ENCODE assay signal across 22 cellular contexts in genomic region chr1:69180358-69180757, GRCh38.
DNase-seq lines count a peak whose midpoint lies in the region; ATAC-seq, FAIRE-seq and TF ChIP-seq lines count a peak whose summit lies in the region.
"Had no signal": no experiment of that assay in that cellular context is flagged by ENCODE, and none has a peak within 500 bp of the region (broad histone marks: within the 10 kb centered on the region; RNA-seq: fewer than 3 reads in every experiment).

No MANE protein-coding gene starts in this region.

- H3K4me3 Mint-ChIP-seq in chondrocyte (ENCODE audit: unreplicated experiment): no peak overlapping the region
- H3K4me3 Mint-ChIP-seq: CD14-positive monocyte; CD4-positive, alpha-beta T cell; CD8-positive, alpha-beta memory T cell; GM23338; H9 had no signal

- H3K27ac ChIP-seq in K562 (ENCODE audit: extremely low read depth, low read depth, low read length): no peak overlapping the region
- H3K27ac ChIP-seq: 22Rv1; A549; BLaER1 treated with 17β-estradiol and CSF1 and Interleukin-3, amounts not matched to agents 10 nM and 100 nM had no signal

- no peaks in the 10 kb centered on the region for H3K36me3 Mint-ChIP-seq in chondrocyte (ENCODE audit: low read depth)
- H3K36me3 Mint-ChIP-seq: CD14-positive monocyte; CD8-positive, alpha-beta memory T cell had no signal

- no peak for TF ChIP-seq CTCF in K562 (IDR thresholded peaks at IDR 0.05 in 2 of 3, conservative IDR thresholded peaks at IDR 0.05 in 1 of 3; ENCODE audit: insufficient read depth in 2 of 3, low read depth in 1 of 3, low read length in 3 of 3)
- TF ChIP-seq CTCF in chondrocyte (IDR thresholded peaks at IDR 0.05): no peak

- H2AFZ ChIP-seq in K562 (ENCODE audit: low read depth, low read length): no peak overlapping the region

- POLR2A ChIA-PET in K562 (lab: Yijun Ruan, JAX): no interaction called here

- TF ChIP-seq RAD21 in K562 (CRISPR knock-in tag; conservative IDR thresholded peaks at IDR 0.05 in 1 of 2, IDR thresholded peaks at IDR 0.05 in 1 of 2): no peak

- no peak for ATAC-seq in K562
- ATAC-seq: A549, GM23338, HCT116 had no signal

- no peak overlapping the region for H3K4me2 ChIP-seq in K562 (ENCODE audit: insufficient read depth, low read length)
- H3K4me2 ChIP-seq: A549; BLaER1 treated with 17β-estradiol and CSF1 and Interleukin-3, amounts not matched to agents 10 nM and 100 nM; GM23338 had no signal

- no peak overlapping the region for H3K27ac Mint-ChIP-seq in chondrocyte (ENCODE audit: unreplicated experiment)
- H3K27ac Mint-ChIP-seq: CD14-positive monocyte; CD4-positive, alpha-beta T cell; CD8-positive, alpha-beta memory T cell; GM23338; H9 had no signal

- intact Hi-C loops in K562 (cut with micrococcal nuclease): no loop called here

- no peaks in the 10 kb centered on the region for H3K9me3 ChIP-seq in K562 (replicated peaks; ENCODE audit: control insufficient read depth, insufficient read depth, low read depth, low read length)
- H3K9me3 ChIP-seq: A549; BE2C; BLaER1 treated with 17β-estradiol and CSF1 and Interleukin-3, amounts not matched to agents 10 nM and 100 nM had no signal

- H3K36me3 ChIP-seq in K562 (ENCODE audit: control insufficient read depth, insufficient read depth, low read length): no peaks in the 10 kb centered on the region
- H3K36me3 ChIP-seq: BE2C; BLaER1 treated with 17β-estradiol and CSF1 and Interleukin-3, amounts not matched to agents 10 nM and 100 nM had no signal

- TF ChIP-seq POLR2A in K562 (conservative IDR thresholded peaks at IDR 0.05): no peak

- peaks cover 6% of the 10 kb centered on the region for H3K27me3 Mint-ChIP-seq in chondrocyte (ENCODE audit: low read depth)
- H3K27me3 Mint-ChIP-seq: CD4-positive, alpha-beta T cell; CD8-positive, alpha-beta memory T cell had no signal

- in situ Hi-C loops in K562 (cut with MboI): no loop called here

- CTCF ChIA-PET in K562 (lab: Yijun Ruan, JAX; ENCODE audit: low intra/inter-chr PET ratio): no interaction called here

- no TSS peak for BruUV-seq in K562 (replicated peaks; lab: Mats Ljungman, UMichigan)

- no peaks in the 10 kb centered on the region for H3K4me1 ChIP-seq in K562 (replicated peaks in 1 of 2; ENCODE audit: control insufficient read depth in 2 of 2, insufficient read depth in 2 of 2, low read length in 2 of 2)
- H3K4me1 ChIP-seq: A549; BE2C; BLaER1 treated with 17β-estradiol and CSF1 and Interleukin-3, amounts not matched to agents 10 nM and 100 nM had no signal

- DNase-seq in K562 (ENCODE audit: extremely low read depth in 1 of 4, low spot score in 3 of 4): no peak
- DNase-seq in frontal cortex (ENCODE audit: low spot score in 2 of 2): no peak
- no peak for DNase-seq in chondrocyte (ENCODE audit: low spot score)
- no peak for DNase-seq in HK-2 (ENCODE audit: unreplicated experiment)
- DNase-seq in GM19238 (ENCODE audit: insufficient read length, low spot score): no peak
- DNase-seq: ACHN; AML-193; BE2C; CD4-positive, alpha-beta T cell; CD8-positive, alpha-beta memory T cell; DMS 273 treated with DMSO at 0.1 percent for 48 hours; DMS79 treated with DMSO at 0.1 percent for 48 hours; H9 had no signal

- H3K79me2 ChIP-seq in K562 (ENCODE audit: control insufficient read depth, insufficient read depth, low read length): no peaks in the 10 kb centered on the region

- H3K27me3 ChIP-seq in K562 (ENCODE audit: control insufficient read depth in 2 of 2, insufficient read depth in 2 of 2, low read length in 2 of 2): no peaks in the 10 kb centered on the region
- H3K27me3 ChIP-seq: BE2C; BLaER1 treated with 17β-estradiol and CSF1 and Interleukin-3, amounts not matched to agents 10 nM and 100 nM had no signal

- no peak for TF ChIP-seq EP300 in K562 (IDR thresholded peaks at IDR 0.05; ENCODE audit: low read length)

- H3K9ac ChIP-seq in K562 (ENCODE audit: insufficient read depth in 1 of 2, low read depth in 2 of 2, low read length in 2 of 2): no peak overlapping the region
- H3K9ac ChIP-seq: BLaER1 treated with 17β-estradiol and CSF1 and Interleukin-3, amounts not matched to agents 10 nM and 100 nM had no signal

- peak; percentile 74 for FAIRE-seq in A204.1 (lab: Jason Lieb, UNC)
- no peak for FAIRE-seq in K562 (lab: Jason Lieb, UNC)
- peak; percentile 37 for FAIRE-seq in frontal cortex (lab: Jason Lieb, UNC)
- FAIRE-seq: A549, D721Med, GM12892 had no signal

- no peak overlapping the region for H3K4me3 ChIP-seq in K562
- H3K4me3 ChIP-seq: A549; BLaER1 treated with 17β-estradiol and CSF1 and Interleukin-3, amounts not matched to agents 10 nM and 100 nM; GM23338 had no signal

- H3K4me1 Mint-ChIP-seq in chondrocyte (ENCODE audit: low read depth): no peaks in the 10 kb centered on the region
- H3K4me1 Mint-ChIP-seq: CD14-positive monocyte; CD8-positive, alpha-beta memory T cell; H9 had no signal

- no peaks in the 10 kb centered on the region for H4K20me1 ChIP-seq in K562 (replicated peaks; ENCODE audit: control insufficient read depth, insufficient read depth, low read length)
- H4K20me1 ChIP-seq: BLaER1 treated with 17β-estradiol and CSF1 and Interleukin-3, amounts not matched to agents 10 nM and 100 nM had no signal

- H3K9me1 ChIP-seq in K562 (ENCODE audit: control insufficient read depth, insufficient read depth, low read length): no peaks in the 10 kb centered on the region

- no peaks in the 10 kb centered on the region for H3K9me3 Mint-ChIP-seq in chondrocyte (ENCODE audit: low read depth)
- H3K9me3 Mint-ChIP-seq: GM23338, H9 had no signal

TF ChIP-seq in K562, 482 proteins besides CTCF, POLR2A, EP300 and RAD21:
- TF ChIP-seq MTF1 (CRISPR knock-in tag; IDR thresholded peaks at IDR 0.05; ENCODE audit: borderline replicate concordance): no peak
- peak; percentile 68 for TF ChIP-seq ZNF316 (IDR thresholded peaks at IDR 0.05)
- peak; percentile 37; the same call in 1 of the 2 replicates for TF ChIP-seq C11orf30 (IDR thresholded peaks at IDR 0.05; ENCODE audit: low read depth)
- no peak for TF ChIP-seq PYGO2 (tag; IDR thresholded peaks at IDR 0.05)
- no peak for TF ChIP-seq E2F5 (CRISPR knock-in tag; IDR thresholded peaks at IDR 0.05)
